21 cellular contexts compared by ENCODE assay signal in the genomic region with DNA sequence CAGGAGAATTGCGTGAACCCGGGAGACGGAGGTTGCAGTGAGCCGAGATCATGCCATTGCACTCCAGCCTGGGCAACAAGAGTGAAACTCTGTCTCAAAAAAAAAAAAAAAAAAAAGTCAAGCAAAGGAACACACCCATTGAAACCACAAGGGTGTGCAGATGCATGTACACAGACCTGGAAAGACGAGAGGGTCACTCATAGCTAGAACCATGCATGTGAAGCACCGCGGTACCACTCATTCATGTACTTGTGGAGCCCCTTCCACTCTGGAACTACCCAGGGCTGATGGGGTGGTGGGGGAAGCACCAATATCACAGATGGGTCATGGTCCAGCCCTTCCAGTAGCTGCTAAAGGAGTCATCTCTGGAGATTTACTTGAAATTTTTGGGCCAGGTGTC. TPM values are rescaled to one million over a fixed set of nuclear protein-coding genes. Genes with fewer than 3 reads are reported as not detected.
A peak's percentile ranks its signal among the peaks of the same experiment; 100 is the strongest.
DNase-seq lines count a peak whose midpoint lies in the region; ATAC-seq, FAIRE-seq and TF ChIP-seq lines count a peak whose summit lies in the region.
"Had no signal": no experiment of that assay in that cellular context is flagged by ENCODE, and none has a peak within 500 bp of the region (broad histone marks: within the 10 kb centered on the region; RNA-seq: fewer than 3 reads in every experiment).

No MANE protein-coding gene starts in this region.

- no peaks in the 10 kb centered on the region for H3K23me2 ChIP-seq in H1 (ENCODE audit: low read depth, low read length)

- POLR2A ChIA-PET in H1 (lab: Charles Lee; ENCODE audit: partially characterized antibody) = interaction anchor here (0.8 to 1.4 kb wide), 3 partner anchors 9 to 26 kb away, joined by 3 to 4 read pairs (median 3); no protein-coding TSS in a partner anchor

- H3K27ac Mint-ChIP-seq in activated T-cell treated with anti-CD3 and anti-CD28 coated beads, Interleukin-2, amount 50 U/mL, for 72 hours = no peak overlapping the region
- H3K27ac Mint-ChIP-seq in activated T-cell treated with anti-CD3 and anti-CD28 coated beads, Interleukin-2, amount 50 U/mL, for 24 hours = no peak overlapping the region
- no peak overlapping the region for H3K27ac Mint-ChIP-seq in GM23338
- H3K27ac Mint-ChIP-seq: CD8-positive, alpha-beta memory T cell had no signal

- TF ChIP-seq POLR2A in H1 (IDR thresholded peaks at IDR 0.05; ENCODE audit: control extremely low read depth in 1 of 2, low read depth in 2 of 2, low read length in 2 of 2) (no peak), H54 (IDR thresholded peaks at IDR 0.05; ENCODE audit: low read depth, low read length) (no peak)

- H4K5ac ChIP-seq in H1 (ENCODE audit: insufficient read length, low read depth, low read length) = no peak overlapping the region

- H2AFZ ChIP-seq in GM23338 (peak overlapping the region; percentile 97), H1 (ENCODE audit: low read length) (no peak overlapping the region)
- H2AFZ ChIP-seq: PC-9 had no signal

- no peak overlapping the region for H2BK15ac ChIP-seq in H1 (ENCODE audit: low read length)

- FAIRE-seq in H1 (lab: Jason Lieb, UNC) = no peak
- no peak for FAIRE-seq in H54 (lab: Jason Lieb, UNC)

- H4K91ac ChIP-seq in H1 (replicated peaks; ENCODE audit: insufficient read length, low read length) = no peak overlapping the region

- no peak overlapping the region for H3K9ac ChIP-seq in H1 (replicated peaks in 1 of 4; ENCODE audit: extremely low read depth in 1 of 4, low read depth in 3 of 4, low read length in 3 of 4)
- H3K9ac ChIP-seq: KMS-11 had no signal

- H3K4me3 ChIP-seq in GM23338 (no peak overlapping the region), H1 (ENCODE audit: extremely low read depth in 1 of 4, insufficient read depth in 2 of 4, low read depth in 3 of 4, low read length in 4 of 4) (no peak overlapping the region)
- H3K4me3 ChIP-seq: HAP-1, PC-9, SK-N-MC had no signal

- no peaks in the 10 kb centered on the region for H3F3A ChIP-seq in GM23338 (replicated peaks; ENCODE audit: low read depth)

- H3K4me3 Mint-ChIP-seq in activated T-cell treated with anti-CD3 and anti-CD28 coated beads, Interleukin-2, amount 50 U/mL, for 72 hours = no peak overlapping the region
- H3K4me3 Mint-ChIP-seq in activated T-cell treated with anti-CD3 and anti-CD28 coated beads, Interleukin-2, amount 50 U/mL, for 24 hours = no peak overlapping the region
- no peak overlapping the region for H3K4me3 Mint-ChIP-seq in GM23338
- H3K4me3 Mint-ChIP-seq: CD8-positive, alpha-beta memory T cell had no signal

- H3K36me3 ChIP-seq in GM23338 (ENCODE audit: insufficient read depth) (no peaks in the 10 kb centered on the region), H1 (ENCODE audit: control insufficient read depth in 2 of 4, insufficient read depth in 4 of 4, low read length in 3 of 4) (no peaks in the 10 kb centered on the region)
- H3K36me3 ChIP-seq: HAP-1 had no signal

- H3K14ac ChIP-seq in H1 (ENCODE audit: insufficient read length) = no peak overlapping the region

- H3K79me2 ChIP-seq in GM23338 (replicated peaks; ENCODE audit: insufficient read depth) (no peaks in the 10 kb centered on the region), H1 (ENCODE audit: control insufficient read depth in 1 of 2, insufficient read depth in 2 of 2, low read length in 2 of 2) (no peaks in the 10 kb centered on the region)

- peaks cover 25% of the 10 kb centered on the region for H3K27me3 Mint-ChIP-seq in activated T-cell treated with anti-CD3 and anti-CD28 coated beads, Interleukin-2, amount 50 U/mL, for 72 hours (ENCODE audit: low read depth)
- peaks cover 35% of the 10 kb centered on the region for H3K27me3 Mint-ChIP-seq in activated T-cell treated with anti-CD3 and anti-CD28 coated beads, Interleukin-2, amount 50 U/mL, for 24 hours
- peaks cover 5% of the 10 kb centered on the region for H3K27me3 Mint-ChIP-seq in GM23338 (ENCODE audit: insufficient read depth, low read depth, poor library complexity)

- H3K56ac ChIP-seq in H1 (replicated peaks; ENCODE audit: insufficient read length, low read depth, low read length) = no peak overlapping the region

- H3K27ac ChIP-seq in GM23338 (ENCODE audit: low read depth) (no peak overlapping the region), H1 (ENCODE audit: low read depth, low read length) (no peak overlapping the region)
- H3K27ac ChIP-seq: KMS-11, PC-9, SK-N-MC had no signal

- no peak overlapping the region for H2AK5ac ChIP-seq in H1 (ENCODE audit: low read depth, low read length)

- H2BK120ac ChIP-seq in H1 (replicated peaks; ENCODE audit: low read depth, low read length) = no peak overlapping the region

- CTCF ChIA-PET in H1 (lab: Charles Lee; ENCODE audit: partially characterized antibody) = interaction anchor here (0.6 to 32.9 kb wide), 5 partner anchors 10 to 179 kb away, joined by 3 to 536 read pairs (median 5); partner anchors contain the start of gene LRRC73

- peak; percentile 27 to 72 for ATAC-seq in activated T-cell treated with anti-CD3 and anti-CD28 coated beads, Interleukin-2, amount 50 U/mL, for 72 hours (replicated peaks in 1 of 2)
- ATAC-seq in GM23338 (no peak), GM19035 (IDR thresholded peaks at IDR 0.05; ENCODE audit: unreplicated experiment) (no peak)

- H3K18ac ChIP-seq in H1 (ENCODE audit: extremely low read depth, low read length) = no peak overlapping the region

- TF ChIP-seq RAD21 in H1 (IDR thresholded peaks at IDR 0.05 in 1 of 2, conservative IDR thresholded peaks at IDR 0.05 in 1 of 2; ENCODE audit: low read depth in 2 of 2, low read length in 2 of 2) = no peak

- H3K79me1 ChIP-seq in H1 (ENCODE audit: low read depth, low read length) = no peaks in the 10 kb centered on the region

- WGBS in H1 (ENCODE audit: extremely low coverage in 1 of 2, insufficient coverage in 1 of 2, insufficient read length in 1 of 2, insufficient replicate concordance in 2 of 2, low coverage in 1 of 2, low lambda C conversion rate in 2 of 2, missing lambda C conversion rate in 1 of 2), 2 experiments = 97% methylated on average over 7 of the region's 7 CpGs; no CpG with 5 or more reads in 1 of the 2 experiments

- H2BK5ac ChIP-seq in H1 (ENCODE audit: low read depth, low read length) = no peak overlapping the region

- H3K4me1 ChIP-seq in GM23338 (ENCODE audit: insufficient read depth) = no peaks in the 10 kb centered on the region
- peaks cover 0 to 8% (median 5%) of the 10 kb centered on the region in 4 experiments; a peak in 4 of 7 replicates for H3K4me1 ChIP-seq in H1 (replicated peaks in 1 of 4; ENCODE audit: control insufficient read depth in 3 of 4, insufficient read depth in 4 of 4, low read length in 3 of 4)
- H3K4me1 ChIP-seq: HAP-1 had no signal

- no peaks in the 10 kb centered on the region for H3K9me3 ChIP-seq in H1 (ENCODE audit: insufficient read depth in 2 of 2, low read depth in 1 of 2, low read length in 1 of 2)
- H3K9me3 ChIP-seq: HAP-1 had no signal

- H3K9me2 ChIP-seq in GM23338 (ENCODE audit: insufficient read depth) = no peaks in the 10 kb centered on the region

- H3K36me3 Mint-ChIP-seq in activated T-cell treated with anti-CD3 and anti-CD28 coated beads, Interleukin-2, amount 50 U/mL, for 72 hours (ENCODE audit: insufficient read depth in 2 of 2) = no peaks in the 10 kb centered on the region
- H3K36me3 Mint-ChIP-seq in activated T-cell treated with anti-CD3 and anti-CD28 coated beads, Interleukin-2, amount 50 U/mL, for 24 hours (ENCODE audit: low read depth) = no peaks in the 10 kb centered on the region
- no peaks in the 10 kb centered on the region for H3K36me3 Mint-ChIP-seq in GM23338 (ENCODE audit: low read depth)
- H3K36me3 Mint-ChIP-seq: CD8-positive, alpha-beta memory T cell had no signal

- H3K9me3 Mint-ChIP-seq in activated T-cell treated with anti-CD3 and anti-CD28 coated beads, Interleukin-2, amount 50 U/mL, for 72 hours = no peaks in the 10 kb centered on the region
- no peaks in the 10 kb centered on the region for H3K9me3 Mint-ChIP-seq in activated T-cell treated with anti-CD3 and anti-CD28 coated beads, Interleukin-2, amount 50 U/mL, for 24 hours
- no peaks in the 10 kb centered on the region for H3K9me3 Mint-ChIP-seq in GM23338
- H3K9me3 Mint-ChIP-seq: CD8-positive, alpha-beta memory T cell had no signal

- H4K20me1 ChIP-seq in GM23338 (replicated peaks; ENCODE audit: insufficient read depth) = no peaks in the 10 kb centered on the region
- H4K20me1 ChIP-seq in H1 (replicated peaks in 1 of 2; ENCODE audit: control insufficient read depth in 1 of 2, insufficient read depth in 2 of 2, low read length in 2 of 2) = no peaks in the 10 kb centered on the region

- no peak overlapping the region for H4K8ac ChIP-seq in H1 (ENCODE audit: extremely low read depth, insufficient read depth, low read length)

- H3K4me2 ChIP-seq in GM23338 (no peak overlapping the region), H1 (ENCODE audit: insufficient read depth in 1 of 2, low read depth in 2 of 2, low read length in 2 of 2) (no peak overlapping the region)
- H3K4me2 ChIP-seq: KMS-11, PC-9 had no signal

- no peak for DNase-seq in activated T-cell treated with anti-CD3 and anti-CD28 coated beads, Interleukin-2, amount 50 U/mL, for 72 hours
- DNase-seq in activated T-cell treated with anti-CD3 and anti-CD28 coated beads, Interleukin-2, amount 50 U/mL, for 24 hours = no peak
- DNase-seq in GM23338 (ENCODE audit: low spot score) (no peak), H1 (ENCODE audit: low read depth in 1 of 2, low spot score in 2 of 2) (no peak), H54 (ENCODE audit: insufficient read length, low spot score) (no peak)
- DNase-seq: AML-193; C1 segment of cervical spinal cord; CD8-positive, alpha-beta memory T cell; DMS153; NCI-H1092 treated with DMSO at 0.1 percent for 48 hours; NCI-H1436 treated with DMSO at 0.1 percent for 48 hours; NCI-H1930; NCI-H2227 treated with DMSO at 0.1 percent for 48 hours; NCI-H510A; RPMI8226; SHP77 had no signal

- H3K4ac ChIP-seq in H1 (replicated peaks; ENCODE audit: insufficient read length, low read depth, low read length) = no peak overlapping the region

- no peak overlapping the region for H2BK20ac ChIP-seq in H1 (ENCODE audit: low read length)

- H3K4me1 Mint-ChIP-seq in activated T-cell treated with anti-CD3 and anti-CD28 coated beads, Interleukin-2, amount 50 U/mL, for 72 hours (ENCODE audit: low read depth) = no peaks in the 10 kb centered on the region
- H3K4me1 Mint-ChIP-seq in activated T-cell treated with anti-CD3 and anti-CD28 coated beads, Interleukin-2, amount 50 U/mL, for 24 hours (ENCODE audit: low read depth) = no peaks in the 10 kb centered on the region
- peaks cover 5% of the 10 kb centered on the region for H3K4me1 Mint-ChIP-seq in GM23338
- H3K4me1 Mint-ChIP-seq: CD8-positive, alpha-beta memory T cell had no signal

- H3K27me3 ChIP-seq in GM23338 (ENCODE audit: insufficient read depth) (no peaks in the 10 kb centered on the region), H1 (replicated peaks in 1 of 4; ENCODE audit: control insufficient read depth in 3 of 4, extremely low read depth in 1 of 4, insufficient read depth in 3 of 4, low read length in 3 of 4) (no peaks in the 10 kb centered on the region)

- TF ChIP-seq EP300 in H1 (IDR thresholded peaks at IDR 0.05; ENCODE audit: borderline replicate concordance in 1 of 2, low read depth in 2 of 2, low read length in 2 of 2) = no peak

- no peak overlapping the region for H3K23ac ChIP-seq in H1 (ENCODE audit: insufficient read length)

- peak overlapping the region; percentile 85; the same call in 1 of the 2 replicates for H2BK12ac ChIP-seq in H1 (ENCODE audit: low read depth, low read length)

- TF ChIP-seq CTCF in GM23338 (conservative IDR thresholded peaks at IDR 0.05; ENCODE audit: low read depth in 2 of 2) = no peak
- no peak for TF ChIP-seq CTCF in H1 (IDR thresholded peaks at IDR 0.05; ENCODE audit: control extremely low read depth in 1 of 3, insufficient read depth in 1 of 3, low read depth in 1 of 3, low read length in 3 of 3)

RNA-seq across cellular contexts. Expression of gene TJAP1, which starts 7.4 kb away (rescaled TPM):
- 10 to 100 TPM; 68.6 to 77.2 TPM for total RNA-seq in activated T-cell treated with anti-CD3 and anti-CD28 coated beads, Interleukin-2, amount 50 U/mL, for 72 hours
- 33.3 and 34.3 TPM in 2 replicates for total RNA-seq in GM23338 (2014; rRNA removed; shearing (Covaris generic))
- polyA plus RNA-seq in GM23338 (2016; fragmentation: Nextera tagmentation; extraction: Ambion mirVana) (16.9 and 17.6 TPM in 2 replicates), H1 (2011; rRNA removed) (30.7 and 50.1 TPM in 2 replicates)
- 36.8 and 40.4 TPM in 2 replicates for total RNA-seq in H1 (2021; fragmentation: NEBNext Ultra II Directional; extraction: Animal tissue kit (Norgen Biotek cat#: 25700))
- 31.0 TPM for polyA plus RNA-seq in H1 (2011; cell fraction: cytosol; rRNA removed)
- polyA plus RNA-seq in H1 (2011; cell fraction: nucleus; rRNA removed) = 80.4 TPM
- polyA plus RNA-seq in H1 (2012, experiment 1 of 2) = 25.7 to 35.7 TPM (median 33.7 TPM) in 4 replicates
- polyA plus RNA-seq in H1 (2012, experiment 2 of 2) = 28.5 TPM
- polyA plus RNA-seq in H1 (2013, experiment 1 of 2) = 29.1 TPM
- 26.5 TPM for polyA plus RNA-seq in H1 (2013, experiment 2 of 2)
- 15.9 and 17.5 TPM in 2 replicates for polyA minus RNA-seq in H1 (2011; rRNA and poly(A)+ RNA removed)
- 14.8 TPM for polyA minus RNA-seq in H1 (2011; cell fraction: cytosol; rRNA and poly(A)+ RNA removed)
- 19.9 TPM for polyA minus RNA-seq in H1 (2011; cell fraction: nucleus; rRNA and poly(A)+ RNA removed)

RNA-seq across cellular contexts. Expression of gene DLK2, which starts 14.6 kb away (rescaled TPM):
- total RNA-seq in activated T-cell treated with anti-CD3 and anti-CD28 coated beads, Interleukin-2, amount 50 U/mL, for 72 hours = 1 to 10 TPM; 1.6 to 2.6 TPM
- total RNA-seq in GM23338 (2014; rRNA removed; shearing (Covaris generic)) = 0.16 and 0.21 TPM in 2 replicates
- polyA plus RNA-seq in GM23338 (2016; fragmentation: Nextera tagmentation; extraction: Ambion mirVana) (0.47 and 0.57 TPM in 2 replicates), H1 (2011; rRNA removed) (0.80 and 1.6 TPM in 2 replicates)
- 0.37 and 0.67 TPM in 2 replicates for total RNA-seq in H1 (2021; fragmentation: NEBNext Ultra II Directional; extraction: Animal tissue kit (Norgen Biotek cat#: 25700))
- 1.0 TPM for polyA plus RNA-seq in H1 (2011; cell fraction: cytosol; rRNA removed)
- polyA plus RNA-seq in H1 (2011; cell fraction: nucleus; rRNA removed) = 1.2 TPM
- polyA plus RNA-seq in H1 (2012, experiment 1 of 2) = 0.25 to 0.88 TPM (median 0.55 TPM) in 4 replicates
- 1.2 TPM for polyA plus RNA-seq in H1 (2012, experiment 2 of 2)
- polyA plus RNA-seq in H1 (2013, experiment 1 of 2) = 0.47 TPM
- polyA plus RNA-seq in H1 (2013, experiment 2 of 2) = 0.37 TPM
- 0.15 and 0.22 TPM in 2 replicates for polyA minus RNA-seq in H1 (2011; rRNA and poly(A)+ RNA removed)
- polyA minus RNA-seq in H1 (2011; cell fraction: cytosol; rRNA and poly(A)+ RNA removed) = not detected
- not detected for polyA minus RNA-seq in H1 (2011; cell fraction: nucleus; rRNA and poly(A)+ RNA removed)

RNA-seq across cellular contexts. Expression of gene LRRC73, which starts 40.2 kb away (rescaled TPM):
- total RNA-seq in activated T-cell treated with anti-CD3 and anti-CD28 coated beads, Interleukin-2, amount 50 U/mL, for 72 hours = under 1 TPM; 0.32 to 0.43 TPM
- total RNA-seq in GM23338 (2014; rRNA removed; shearing (Covaris generic)) = 0.08 and 0.59 TPM in 2 replicates
- polyA plus RNA-seq in GM23338 (2016; fragmentation: Nextera tagmentation; extraction: Ambion mirVana) = 0.26 TPM in 1 of 2 replicates, not detected in the other
- total RNA-seq in H1 (2021; fragmentation: NEBNext Ultra II Directional; extraction: Animal tissue kit (Norgen Biotek cat#: 25700)) = 0.26 and 0.69 TPM in 2 replicates
- 0.24 and 0.25 TPM in 2 replicates for polyA plus RNA-seq in H1 (2011; rRNA removed)
- polyA plus RNA-seq in H1 (2011; cell fraction: cytosol; rRNA removed) = 0.22 TPM
- 0.21 TPM for polyA plus RNA-seq in H1 (2011; cell fraction: nucleus; rRNA removed)
- polyA plus RNA-seq in H1 (2012, experiment 1 of 2) = 0.15 to 0.60 TPM (median 0.34 TPM) in 4 replicates
- polyA plus RNA-seq in H1 (2012, experiment 2 of 2) = 0.45 TPM
- 0.24 TPM for polyA plus RNA-seq in H1 (2013, experiment 1 of 2)
- 0.20 TPM for polyA plus RNA-seq in H1 (2013, experiment 2 of 2)
- polyA minus RNA-seq in H1 (2011; rRNA and poly(A)+ RNA removed) = 0.22 TPM in 2 replicates
- 0.88 TPM for polyA minus RNA-seq in H1 (2011; cell fraction: cytosol; rRNA and poly(A)+ RNA removed)
- polyA minus RNA-seq in H1 (2011; cell fraction: nucleus; rRNA and poly(A)+ RNA removed) = 1.1 TPM
- polyA plus RNA-seq: CD8-positive, alpha-beta memory T cell had no signal

RNA-seq across cellular contexts. Expression of gene ABCC10, which starts 42.6 kb away (rescaled TPM):
- 10 to 100 TPM; 32.8 to 36.4 TPM for total RNA-seq in activated T-cell treated with anti-CD3 and anti-CD28 coated beads, Interleukin-2, amount 50 U/mL, for 72 hours
- 16.7 and 16.9 TPM in 2 replicates for total RNA-seq in GM23338 (2014; rRNA removed; shearing (Covaris generic))
- polyA plus RNA-seq in GM23338 (2016; fragmentation: Nextera tagmentation; extraction: Ambion mirVana) = 17.5 and 18.9 TPM in 2 replicates
- 21.0 and 24.6 TPM in 2 replicates for total RNA-seq in H1 (2021; fragmentation: NEBNext Ultra II Directional; extraction: Animal tissue kit (Norgen Biotek cat#: 25700))
- polyA plus RNA-seq in H1 (2011; rRNA removed) = 15.5 and 22.3 TPM in 2 replicates
- polyA plus RNA-seq in H1 (2011; cell fraction: cytosol; rRNA removed) = 13.9 TPM
- polyA plus RNA-seq in H1 (2011; cell fraction: nucleus; rRNA removed) = 52.6 TPM
- 15.1 to 19.4 TPM (median 15.8 TPM) in 4 replicates for polyA plus RNA-seq in H1 (2012, experiment 1 of 2)
- 16.5 TPM for polyA plus RNA-seq in H1 (2012, experiment 2 of 2)
- 20.3 TPM for polyA plus RNA-seq in H1 (2013, experiment 1 of 2)
- polyA plus RNA-seq in H1 (2013, experiment 2 of 2) = 19.2 TPM
- polyA minus RNA-seq in H1 (2011; rRNA and poly(A)+ RNA removed) = 10.9 and 14.8 TPM in 2 replicates
- 11.5 TPM for polyA minus RNA-seq in H1 (2011; cell fraction: cytosol; rRNA and poly(A)+ RNA removed)
- 25.2 TPM for polyA minus RNA-seq in H1 (2011; cell fraction: nucleus; rRNA and poly(A)+ RNA removed)

RNA-seq across cellular contexts. Expression of gene YIPF3, which starts 46.8 kb away (rescaled TPM):
- total RNA-seq in activated T-cell treated with anti-CD3 and anti-CD28 coated beads, Interleukin-2, amount 50 U/mL, for 72 hours = 10 to 100 TPM; 63.9 to 64.4 TPM
- 94.3 and 119 TPM in 2 replicates for total RNA-seq in GM23338 (2014; rRNA removed; shearing (Covaris generic))
- polyA plus RNA-seq in GM23338 (2016; fragmentation: Nextera tagmentation; extraction: Ambion mirVana) (60.6 and 64.4 TPM in 2 replicates), H1 (2011; rRNA removed) (225 and 284 TPM in 2 replicates)
- total RNA-seq in H1 (2021; fragmentation: NEBNext Ultra II Directional; extraction: Animal tissue kit (Norgen Biotek cat#: 25700)) = 77.2 and 78.2 TPM in 2 replicates
- polyA plus RNA-seq in H1 (2011; cell fraction: cytosol; rRNA removed) = 102 TPM
- 180 TPM for polyA plus RNA-seq in H1 (2011; cell fraction: nucleus; rRNA removed)
- 60.3 to 108 TPM (median 95.2 TPM) in 4 replicates for polyA plus RNA-seq in H1 (2012, experiment 1 of 2)
- polyA plus RNA-seq in H1 (2012, experiment 2 of 2) = 104 TPM
- 104 TPM for polyA plus RNA-seq in H1 (2013, experiment 1 of 2)
- 125 TPM for polyA plus RNA-seq in H1 (2013, experiment 2 of 2)
- polyA minus RNA-seq in H1 (2011; rRNA and poly(A)+ RNA removed) = 222 and 265 TPM in 2 replicates
- polyA minus RNA-seq in H1 (2011; cell fraction: cytosol; rRNA and poly(A)+ RNA removed) = 35.6 TPM
- 64.4 TPM for polyA minus RNA-seq in H1 (2011; cell fraction: nucleus; rRNA and poly(A)+ RNA removed)

Comparison
In these comparisons a context has a peak if more than half of its experiments do, and no peak if none do; other contexts are left out.
1. ATAC-seq: peak in activated T-cell treated with anti-CD3 and anti-CD28 coated beads, Interleukin-2, amount 50 U/mL, for 72 hours (2 of 2); none in GM23338 (single experiment) and GM19035 (single experiment).